ENCODE assay signal across 8 cellular contexts in the genomic region with DNA sequence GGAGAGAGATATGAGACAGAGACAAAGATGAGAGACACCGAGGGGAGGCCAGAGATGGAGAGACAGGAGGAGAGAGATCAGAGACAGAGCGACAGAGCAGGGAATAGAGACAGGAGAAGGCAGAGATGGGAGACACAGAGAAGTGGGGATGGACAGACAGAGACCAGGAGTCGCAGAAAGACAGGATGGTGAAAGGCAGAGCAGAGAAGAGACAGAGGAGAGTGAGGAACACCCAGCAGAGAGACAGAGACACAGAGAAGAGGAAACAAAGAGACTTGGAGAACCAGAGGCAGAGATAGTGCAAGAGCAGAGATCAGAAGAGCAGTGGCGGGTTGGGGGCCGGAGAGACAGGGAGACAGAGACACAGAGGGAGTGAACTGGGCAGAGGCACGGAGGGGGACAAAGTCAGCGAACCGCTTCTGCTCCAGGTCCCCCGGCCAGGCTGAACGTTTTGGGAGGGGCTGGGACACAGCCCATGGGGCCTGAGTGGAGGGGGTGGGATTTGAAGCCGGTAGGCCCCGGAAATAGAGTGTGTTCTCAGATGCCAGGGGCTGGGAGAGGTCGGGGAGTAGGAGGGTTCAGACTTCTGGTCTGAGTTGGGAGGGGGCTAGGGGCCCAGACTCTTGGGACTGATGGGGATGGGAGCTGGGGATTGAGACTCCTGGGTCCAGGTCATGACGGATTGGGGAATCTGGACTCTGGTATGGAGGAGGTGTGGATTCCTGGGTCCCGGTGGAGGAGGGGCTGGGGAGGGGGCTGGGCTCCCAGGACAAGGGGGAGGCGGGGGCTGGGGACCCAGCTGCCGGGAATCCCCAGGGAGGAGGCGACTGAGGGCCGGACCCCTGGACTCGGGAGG. TPM values are rescaled to one million over a fixed set of nuclear protein-coding genes. Genes with fewer than 3 reads are reported as not detected.
DNase-seq lines count a peak whose midpoint lies in the region; ATAC-seq and TF ChIP-seq lines count a peak whose summit lies in the region.

No MANE protein-coding gene starts in this region.

- H3K4me3 Mint-ChIP-seq in Calu3 (ENCODE audit: low read depth, unreplicated experiment): peak overlapping the region; percentile 80

- no peaks in the 10 kb centered on the region for H3K27me3 ChIP-seq in right atrium auricular region

- peak overlapping the region; percentile 91 to 97 for H3K27ac ChIP-seq in right atrium auricular region

- H3K36me3 ChIP-seq in right atrium auricular region: peaks cover 10% of the 10 kb centered on the region

- H3K9me3 Mint-ChIP-seq in Calu3 (ENCODE audit: low read depth, unreplicated experiment): no peaks in the 10 kb centered on the region
- no peaks in the 10 kb centered on the region for H3K9me3 Mint-ChIP-seq in activated naive CD4-positive, alpha-beta T cell treated with anti-CD3 and anti-CD28 coated beads, Interleukin-2, amount 50 U/mL, for 72 hours

- H3K36me3 Mint-ChIP-seq in Calu3 (ENCODE audit: insufficient read depth, unreplicated experiment): peaks cover 28% of the 10 kb centered on the region
- peaks cover 8 to 19% of the 10 kb centered on the region in 2 donors for H3K36me3 Mint-ChIP-seq in activated naive CD4-positive, alpha-beta T cell treated with anti-CD3 and anti-CD28 coated beads, Interleukin-2, amount 50 U/mL, for 72 hours

- CTCF ChIA-PET in Calu3 (lab: Charles Lee): interaction anchor here (1.5 kb wide), 1 partner anchor 19 kb away, joined by 4 read pairs; a partner anchor contains a TSS

- ATAC-seq in HG02798 (IDR thresholded peaks at IDR 0.05; ENCODE audit: poor library complexity, unreplicated experiment) (peak; percentile 14), sciatic nerve (peak; percentile 71), HG03196 (IDR thresholded peaks at IDR 0.05; ENCODE audit: unreplicated experiment) (no peak), GM21723 (IDR thresholded peaks at IDR 0.05; ENCODE audit: unreplicated experiment) (no peak)
- ATAC-seq in activated naive CD4-positive, alpha-beta T cell treated with anti-CD3 and anti-CD28 coated beads, Interleukin-2, amount 50 U/mL, for 72 hours: peak; percentile 51 to 53

- H3K27ac Mint-ChIP-seq in Calu3 (ENCODE audit: unreplicated experiment): peak overlapping the region; percentile 52
- peak overlapping the region; percentile 73 to 96 for H3K27ac Mint-ChIP-seq in activated naive CD4-positive, alpha-beta T cell treated with anti-CD3 and anti-CD28 coated beads, Interleukin-2, amount 50 U/mL, for 72 hours

- TF ChIP-seq CTCF in Calu3 (IDR thresholded peaks at IDR 0.05; ENCODE audit: unreplicated experiment): no peak
- TF ChIP-seq CTCF in right atrium auricular region (IDR thresholded peaks at IDR 0.05): no peak

- H3K4me1 Mint-ChIP-seq in Calu3 (ENCODE audit: low read depth, unreplicated experiment): peaks cover 22% of the 10 kb centered on the region

- no peaks in the 10 kb centered on the region for H3K9me3 ChIP-seq in right atrium auricular region

- intact Hi-C loops in Calu3 (cut with micrococcal nuclease; ENCODE audit: unreplicated experiment): loop anchor here (5.0 kb wide), 1 partner anchor 33 kb away; a partner anchor contains a TSS
- intact Hi-C loops in sciatic nerve (cut with DNase I): loop anchor here (10.0 kb wide), 1 partner anchor 65 kb away; no protein-coding TSS in a partner anchor

- BruUV-seq in Calu3 (replicated peaks; lab: Mats Ljungman, UMichigan): TSS peak; percentile 30

- no peak for DNase-seq in Calu3
- DNase-seq in activated naive CD4-positive, alpha-beta T cell treated with anti-CD3 and anti-CD28 coated beads, Interleukin-2, amount 50 U/mL, for 72 hours (ENCODE audit: low spot score in 2 of 2): no peak
- DNase-seq in right atrium auricular region (ENCODE audit: low spot score): no peak
- DNase-seq in sciatic nerve (ENCODE audit: low spot score): no peak
- no peak for DNase-seq in DMS153 treated with DMSO at 0.1 percent for 48 hours (lab: John Stamatoyannopoulos, UW; ENCODE audit: unreplicated experiment)

- peaks cover 4% of the 10 kb centered on the region for H3K27me3 Mint-ChIP-seq in Calu3 (ENCODE audit: unreplicated experiment)

- H3K4me3 ChIP-seq in right atrium auricular region: peak overlapping the region; percentile 83 to 96

- H3K4me1 ChIP-seq in right atrium auricular region: peaks cover 0 to 12% of the 10 kb centered on the region in 2 donors

RNA-seq across cellular contexts. Expression of a gene that starts 0.7 kb away (rescaled TPM):
- 29.8 and 33.4 TPM in 2 replicates for total RNA-seq in Calu3 (2022)
- 10 to 100 TPM in 1 of 2 donors, 1 to 10 TPM in 1; 8.7 to 10.1 TPM for total RNA-seq in activated naive CD4-positive, alpha-beta T cell treated with anti-CD3 and anti-CD28 coated beads, Interleukin-2, amount 50 U/mL, for 72 hours
- total RNA-seq in right atrium auricular region: 1 to 10 TPM; 6.2 to 6.4 TPM
- total RNA-seq in sciatic nerve: 14.3 TPM

RNA-seq across cellular contexts. Expression of a gene that starts 19.3 kb away (rescaled TPM):
- 18.6 and 23.0 TPM in 2 replicates for total RNA-seq in Calu3 (2022)
- total RNA-seq in activated naive CD4-positive, alpha-beta T cell treated with anti-CD3 and anti-CD28 coated beads, Interleukin-2, amount 50 U/mL, for 72 hours: 10 to 100 TPM; 10.2 to 12.3 TPM
- total RNA-seq in right atrium auricular region: 10 to 100 TPM in 1 of 2 donors, 1 to 10 TPM in 1; 9.2 to 12.2 TPM
- total RNA-seq in sciatic nerve: 11.7 TPM

RNA-seq across cellular contexts. Expression of a gene that starts 20.1 kb away (rescaled TPM):
- total RNA-seq in Calu3 (2022) (18.5 and 21.8 TPM in 2 replicates), right atrium auricular region (10 to 100 TPM; 17.7 to 25.8 TPM), sciatic nerve (18.9 TPM)
- 10 to 100 TPM; 21.4 to 29.7 TPM for total RNA-seq in activated naive CD4-positive, alpha-beta T cell treated with anti-CD3 and anti-CD28 coated beads, Interleukin-2, amount 50 U/mL, for 72 hours

RNA-seq across cellular contexts. Expression of a gene that starts 25.5 kb away (rescaled TPM):
- total RNA-seq in Calu3 (2022): 29.6 and 30.9 TPM in 2 replicates
- total RNA-seq in activated naive CD4-positive, alpha-beta T cell treated with anti-CD3 and anti-CD28 coated beads, Interleukin-2, amount 50 U/mL, for 72 hours: 10 to 100 TPM; 13.7 to 15.5 TPM
- 10 to 100 TPM; 11.2 to 11.4 TPM for total RNA-seq in right atrium auricular region
- 15.9 TPM for total RNA-seq in sciatic nerve

RNA-seq across cellular contexts. Expression of a gene that starts 34.7 kb away (rescaled TPM):
- total RNA-seq in Calu3 (2022): 0.57 and 0.78 TPM in 2 replicates
- not detected for total RNA-seq in activated naive CD4-positive, alpha-beta T cell treated with anti-CD3 and anti-CD28 coated beads, Interleukin-2, amount 50 U/mL, for 72 hours
- total RNA-seq in right atrium auricular region: 100 to 1,000 TPM in 1 of 2 donors, 10 to 100 TPM in 1; 97.5 to 103 TPM
- total RNA-seq in sciatic nerve: 0.53 TPM

Comparison
In these comparisons a context has a peak if more than half of its experiments do, and no peak if none do; other contexts are left out.
1. ATAC-seq: peak in HG02798 (single experiment), activated naive CD4-positive, alpha-beta T cell treated with anti-CD3 and anti-CD28 coated beads, Interleukin-2, amount 50 U/mL, for 72 hours (2 of 2) and sciatic nerve (single experiment); none in HG03196 (single experiment) and GM21723 (single experiment).